Comparison of ENCODE assay signal across 7 cellular contexts in genomic region chr11:64759131-64759721, GRCh38. TPM values are rescaled to one million over a fixed set of nuclear protein-coding genes. Genes with fewer than 3 reads are reported as not detected.
A peak's percentile ranks its signal among the peaks of the same experiment; 100 is the strongest.
DNase-seq lines count a peak whose midpoint lies in the region; ATAC-seq, FAIRE-seq and TF ChIP-seq lines count a peak whose summit lies in the region.
"Had no signal": no experiment of that assay in that cellular context is flagged by ENCODE, and none has a peak within 500 bp of the region (broad histone marks: within the 10 kb centered on the region; RNA-seq: fewer than 3 reads in every experiment).

No MANE protein-coding gene starts in this region.

- peaks cover 0 to 19% (median 0%) of the 10 kb centered on the region in 3 experiments for H3K36me3 ChIP-seq in naive thymus-derived CD4-positive, alpha-beta T cell (ENCODE audit: control insufficient read depth in 2 of 3, insufficient read depth in 3 of 3, low read length in 3 of 3)

- H3K4me3 Mint-ChIP-seq in CD4-positive, alpha-beta T cell: peak overlapping the region; percentile 15
- H3K4me3 Mint-ChIP-seq in central memory CD8-positive, alpha-beta T cell: peak overlapping the region; percentile 27
- H3K4me3 Mint-ChIP-seq in naive thymus-derived CD4-positive, alpha-beta T cell: peak overlapping the region in 5 of 10 donors; percentile 41 to 96 (median 54)

- peaks cover 34% of the 10 kb centered on the region for H3K36me3 Mint-ChIP-seq in CD4-positive, alpha-beta T cell (ENCODE audit: low read depth)
- peaks cover 53% of the 10 kb centered on the region for H3K36me3 Mint-ChIP-seq in central memory CD8-positive, alpha-beta T cell (ENCODE audit: insufficient read depth)
- H3K36me3 Mint-ChIP-seq in naive thymus-derived CD4-positive, alpha-beta T cell: peaks cover 5 to 17% (median 8%) of the 10 kb centered on the region in 5 donors

- H3K9me3 Mint-ChIP-seq in CD4-positive, alpha-beta T cell: no peaks in the 10 kb centered on the region
- no peaks in the 10 kb centered on the region for H3K9me3 Mint-ChIP-seq in central memory CD8-positive, alpha-beta T cell
- peaks cover 0 to 6% (median 0%) of the 10 kb centered on the region in 11 donors for H3K9me3 Mint-ChIP-seq in naive thymus-derived CD4-positive, alpha-beta T cell

- H3K4me3 ChIP-seq in naive thymus-derived CD4-positive, alpha-beta T cell (ENCODE audit: low read length): no peak overlapping the region

- CTCF ChIA-PET in CD4-positive, alpha-beta T cell (lab: Charles Lee): interaction anchor here (5.9 kb wide), 1 partner anchor 15 kb away, joined by 45 read pairs; the partner anchor contains the start of gene RASGRP2
- CTCF ChIA-PET in naive thymus-derived CD4-positive, alpha-beta T cell (lab: Charles Lee): interaction anchor here (0.9 to 19.1 kb wide), 3 partner anchors 9 to 25 kb away, joined by 3 to 305 read pairs (median 3); partner anchors contain the start of gene RASGRP2

- no peaks in the 10 kb centered on the region for H3K9me3 ChIP-seq in CD4-positive, alpha-beta T cell (ENCODE audit: control insufficient read depth, low read length)
- H3K9me3 ChIP-seq in naive thymus-derived CD4-positive, alpha-beta T cell (ENCODE audit: control insufficient read depth in 2 of 3, low read length in 3 of 3): no peaks in the 10 kb centered on the region

- no peak for FAIRE-seq in urothelium cell line (lab: Jason Lieb, UNC)

- no peak overlapping the region for H3K27ac ChIP-seq in CD4-positive, alpha-beta T cell (ENCODE audit: low read depth, low read length)
- peak overlapping the region; percentile 11 for H3K27ac ChIP-seq in naive thymus-derived CD4-positive, alpha-beta T cell (ENCODE audit: low read depth, low read length)

- H3K4me1 Mint-ChIP-seq in CD4-positive, alpha-beta T cell (ENCODE audit: low read depth): peaks cover 51% of the 10 kb centered on the region
- H3K4me1 Mint-ChIP-seq in central memory CD8-positive, alpha-beta T cell: peaks cover 46% of the 10 kb centered on the region
- H3K4me1 Mint-ChIP-seq in naive thymus-derived CD4-positive, alpha-beta T cell: peaks cover 36 to 66% (median 54%) of the 10 kb centered on the region in 7 donors

- peak overlapping the region; percentile 85 for H3K27ac Mint-ChIP-seq in CD4-positive, alpha-beta T cell
- peak overlapping the region; percentile 79 for H3K27ac Mint-ChIP-seq in central memory CD8-positive, alpha-beta T cell (ENCODE audit: low read depth)
- peak overlapping the region; percentile 18 to 94 (median 87) for H3K27ac Mint-ChIP-seq in naive thymus-derived CD4-positive, alpha-beta T cell

- POLR2A ChIA-PET in CD4-positive, alpha-beta T cell (lab: Charles Lee): interaction anchor here (1.0 to 15.0 kb wide), 4 partner anchors 13 to 25 kb away, joined by 3 to 634 read pairs (median 184); partner anchors contain the start of genes RASGRP2 and SF1
- POLR2A ChIA-PET in naive thymus-derived CD4-positive, alpha-beta T cell (lab: Charles Lee): interaction anchor here (1.2 to 39.7 kb wide), 3 partner anchors 6 to 89 kb away, joined by 3 to 1956 read pairs (median 1956); partner anchors contain the start of genes PYGM, RASGRP2 and SF1

- no peaks in the 10 kb centered on the region for H3K27me3 Mint-ChIP-seq in CD4-positive, alpha-beta T cell
- no peaks in the 10 kb centered on the region for H3K27me3 Mint-ChIP-seq in central memory CD8-positive, alpha-beta T cell
- H3K27me3 Mint-ChIP-seq in naive thymus-derived CD4-positive, alpha-beta T cell: no peaks in the 10 kb centered on the region

- no peaks in the 10 kb centered on the region for H3K27me3 ChIP-seq in CD4-positive, alpha-beta T cell (ENCODE audit: control insufficient read depth, insufficient read depth, low read length)
- H3K27me3 ChIP-seq in naive thymus-derived CD4-positive, alpha-beta T cell (ENCODE audit: control insufficient read depth in 2 of 2, insufficient read depth in 2 of 2, low read length in 2 of 2): no peaks in the 10 kb centered on the region

- ATAC-seq in CD4-positive, alpha-beta T cell (ENCODE audit: poor library complexity): no peak
- no peak for ATAC-seq in central memory CD8-positive, alpha-beta T cell (replicated peaks; ENCODE audit: extremely low read depth, poor library complexity, severe bottlenecking)
- no peak for ATAC-seq in naive thymus-derived CD4-positive, alpha-beta T cell
- ATAC-seq in omental fat pad (ENCODE audit: low FRiP score): no peak

- H3K4me1 ChIP-seq in naive thymus-derived CD4-positive, alpha-beta T cell (ENCODE audit: control insufficient read depth in 2 of 2, insufficient read depth in 2 of 2, low read length in 2 of 2): peaks cover 43 to 64% of the 10 kb centered on the region in 2 donors

- TF ChIP-seq CTCF in CD4-positive, alpha-beta T cell (IDR thresholded peaks at IDR 0.05): no peak
- TF ChIP-seq CTCF in omental fat pad (IDR thresholded peaks at IDR 0.05): no peak

- intact Hi-C loops in CD4-positive, alpha-beta T cell (cut with DNase I, micrococcal nuclease): no loop called here
- intact Hi-C loops in naive thymus-derived CD4-positive, alpha-beta T cell (cut with micrococcal nuclease): no loop called here

- no peak for DNase-seq in CD4-positive, alpha-beta T cell
- no peak for DNase-seq in central memory CD8-positive, alpha-beta T cell (ENCODE audit: low spot score in 2 of 2)
- peak in 1 of 9 donors; percentile 24 for DNase-seq in naive thymus-derived CD4-positive, alpha-beta T cell
- DNase-seq in urothelium cell line (ENCODE audit: low spot score) (no peak), omental fat pad (ENCODE audit: low spot score) (no peak), NCI-H69 (lab: John Stamatoyannopoulos, UW) (no peak)
- DNase-seq: T-helper 9 cell had no signal

RNA-seq across cellular contexts. Expression of gene PYGM, which starts 0.5 kb away (rescaled TPM):
- total RNA-seq in CD4-positive, alpha-beta T cell: 1 to 10 TPM; 5.0 to 6.0 TPM
- 10 to 100 TPM in 4 of 5 experiments, 1 to 10 TPM in 1; 8.0 to 16.2 (median 13.9) TPM for total RNA-seq in naive thymus-derived CD4-positive, alpha-beta T cell
- under 1 TPM; 0.26 to 0.64 TPM for polyA plus RNA-seq in naive thymus-derived CD4-positive, alpha-beta T cell
- 10 to 100 TPM in 2 of 4 donors, 1 to 10 TPM in 2; 2.1 to 25.9 (median 12.2) TPM for total RNA-seq in omental fat pad

RNA-seq across cellular contexts. Expression of gene RASGRP2, which starts 15.3 kb away (rescaled TPM):
- 100 to 1,000 TPM; 668 to 672 TPM for total RNA-seq in CD4-positive, alpha-beta T cell
- 100 to 1,000 TPM; 211 to 697 (median 654) TPM for total RNA-seq in naive thymus-derived CD4-positive, alpha-beta T cell
- polyA plus RNA-seq in naive thymus-derived CD4-positive, alpha-beta T cell: 100 to 1,000 TPM; 197 to 312 TPM
- total RNA-seq in omental fat pad: 10 to 100 TPM in 3 of 4 donors, 1 to 10 TPM in 1; 9.3 to 53.1 (median 14.0) TPM

RNA-seq across cellular contexts. Expression of gene SF1, which starts 19.1 kb away (rescaled TPM):
- total RNA-seq in CD4-positive, alpha-beta T cell: 1,000 to 10,000 TPM; 1,632 to 1,657 TPM
- 1,000 to 10,000 TPM in 2 of 5 experiments, 100 to 1,000 TPM in 3; 462 to 1,612 (median 904) TPM for total RNA-seq in naive thymus-derived CD4-positive, alpha-beta T cell
- 100 to 1,000 TPM; 101 to 155 TPM for polyA plus RNA-seq in naive thymus-derived CD4-positive, alpha-beta T cell
- total RNA-seq in omental fat pad: 100 to 1,000 TPM; 209 to 411 (median 320) TPM

RNA-seq across cellular contexts. Expression of gene NRXN2, which starts 36.2 kb away (rescaled TPM):
- under 1 TPM; 0.05 to 0.31 TPM for total RNA-seq in CD4-positive, alpha-beta T cell
- total RNA-seq in naive thymus-derived CD4-positive, alpha-beta T cell: under 1 TPM in 3 of 5 experiments, not detected in 2; 0.07 to 0.71 (median 0.27) TPM
- polyA plus RNA-seq in naive thymus-derived CD4-positive, alpha-beta T cell: not detected
- 1 to 10 TPM; 1.5 to 6.3 (median 3.4) TPM for total RNA-seq in omental fat pad

RNA-seq across cellular contexts. Expression of gene MAP4K2, which starts 43.8 kb away (rescaled TPM):
- 10 to 100 TPM; 71.9 to 74.1 TPM for total RNA-seq in CD4-positive, alpha-beta T cell
- 100 to 1,000 TPM in 2 of 5 experiments, 10 to 100 TPM in 3; 75.2 to 130 (median 84.3) TPM for total RNA-seq in naive thymus-derived CD4-positive, alpha-beta T cell
- polyA plus RNA-seq in naive thymus-derived CD4-positive, alpha-beta T cell: 10 to 100 TPM; 40.7 to 63.0 TPM
- total RNA-seq in omental fat pad: 10 to 100 TPM in 3 of 4 donors, 1 to 10 TPM in 1; 8.5 to 33.3 (median 17.7) TPM
